In the genomic region with DNA sequence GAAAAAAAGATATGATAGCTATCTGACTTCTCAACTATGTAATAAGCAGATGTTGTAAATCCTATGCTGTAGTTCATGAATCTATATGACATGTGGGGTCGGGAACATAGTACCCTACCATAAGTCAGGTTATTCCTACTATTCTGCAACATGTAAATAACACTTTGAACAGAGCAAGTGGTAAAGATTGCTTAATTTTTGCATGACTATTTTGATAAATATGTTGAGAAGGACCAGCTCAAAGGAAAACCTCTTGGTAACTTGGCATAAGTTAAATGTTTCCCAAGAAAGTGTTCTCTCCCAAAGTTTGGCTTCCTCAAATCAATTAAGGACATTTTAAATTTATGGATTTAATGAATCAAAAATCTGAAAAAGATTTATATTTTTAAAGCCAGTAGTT, we compare ENCODE assay signal across 22 cellular contexts.
"Had no signal": no experiment of that assay in that cellular context is flagged by ENCODE, and none has a peak within 500 bp of the region (broad histone marks: within the 10 kb centered on the region; RNA-seq: fewer than 3 reads in every experiment).

No MANE protein-coding gene starts in this region.

- H3K27me3 Mint-ChIP-seq: activated B cell treated with CpG ODN at 0.5 μM for 24 hours; activated CD4-positive, alpha-beta memory T cell treated with anti-CD3 and anti-CD28 coated beads for 36 hours; activated naive CD8-positive, alpha-beta T cell; progenitor cell of endocrine pancreas had no signal

- H3K4me1 Mint-ChIP-seq: activated B cell treated with CpG ODN at 0.5 μM for 24 hours, nephron progenitor cell had no signal

- H3K27me3 ChIP-seq: gastrocnemius medialis, tibial nerve had no signal

- H3K4me3 Mint-ChIP-seq: activated B cell treated with CpG ODN at 0.5 μM for 24 hours; activated CD4-positive, alpha-beta memory T cell treated with anti-CD3 and anti-CD28 coated beads for 36 hours; activated naive CD8-positive, alpha-beta T cell; nephron progenitor cell had no signal

- H3K4me3 ChIP-seq: gastrocnemius medialis, left ventricle myocardium inferior, tibial nerve had no signal

- H3K9me3 Mint-ChIP-seq: activated B cell treated with CpG ODN at 0.5 μM for 24 hours; activated CD4-positive, alpha-beta memory T cell treated with anti-CD3 and anti-CD28 coated beads for 36 hours; nephron progenitor cell had no signal

- H3K27ac Mint-ChIP-seq: activated B cell treated with CpG ODN at 0.5 μM for 24 hours; activated CD4-positive, alpha-beta memory T cell treated with anti-CD3 and anti-CD28 coated beads for 36 hours; activated naive CD8-positive, alpha-beta T cell; nephron progenitor cell; progenitor cell of endocrine pancreas had no signal

- H3K36me3 Mint-ChIP-seq: activated naive CD8-positive, alpha-beta T cell had no signal

- FAIRE-seq: endometrium, urothelium cell line had no signal

- H3K27ac ChIP-seq: gastrocnemius medialis, left ventricle myocardium inferior, tibial nerve had no signal

- DNase-seq: activated B cell treated with CpG ODN at 0.5 μM for 24 hours; activated CD4-positive, alpha-beta memory T cell treated with anti-CD3 and anti-CD28 coated beads for 36 hours; activated CD4-positive, alpha-beta T cell treated with anti-CD3 and anti-CD28 coated beads for 4 hours; activated T-cell treated with anti-CD3 and anti-CD28 coated beads for 4 hours; amygdala; cortex of kidney; gastrocnemius medialis; left ventricle myocardium inferior; mammary epithelial cell; nephron progenitor cell; nucleus accumbens; stimulated activated CD4-positive, alpha-beta T cell treated with anti-CD3 and anti-CD28 coated beads, Interleukin-12 subunit alpha, Interleukin-12 subunit beta, amount 100 ng/mL, for 4 hours; stimulated activated CD4-positive, alpha-beta T cell treated with anti-CD3 and anti-CD28 coated beads, Interleukin-1b, Interleukin-23, amount 100 ng/mL, for 48 hours; stimulated activated CD8-positive, alpha-beta memory T cell treated with anti-CD3 and anti-CD28 coated beads, Interleukin-4, amount 100 ng/mL, for 48 hours; stimulated activated naive CD8-positive, alpha-beta T cell treated with anti-CD3 and anti-CD28 coated beads, Interleukin-15, Interleukin-2, amounts not matched to agents 100 U/mL and 50 U/mL, for 24 hours; T-helper 1 cell; T-helper 9 cell had no signal

- H3K9me3 ChIP-seq: gastrocnemius medialis, left ventricle myocardium inferior, tibial nerve had no signal

- H3K4me1 ChIP-seq: gastrocnemius medialis, left ventricle myocardium inferior, tibial nerve had no signal
